In the genomic region with DNA sequence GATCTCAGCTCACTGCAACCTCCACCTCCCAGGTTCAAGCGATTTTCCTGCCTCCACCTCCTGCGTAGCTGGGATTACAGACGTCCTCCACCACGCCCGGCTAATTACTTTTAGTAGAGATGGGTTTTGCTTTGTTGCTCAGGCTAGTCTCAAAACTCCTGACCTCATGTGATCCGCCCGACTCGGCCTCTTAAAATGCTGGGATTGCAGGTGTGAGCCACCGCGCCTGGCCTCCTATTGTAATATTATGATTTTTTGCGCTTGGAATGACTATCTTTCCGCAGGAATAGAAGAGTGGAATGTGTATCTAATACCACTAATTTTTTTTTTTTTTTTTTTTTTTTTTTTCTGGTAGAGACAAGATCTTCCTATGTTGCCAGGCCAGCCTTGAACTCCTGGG, we compare ENCODE assay signal across 8 cellular contexts. TPM values are rescaled to one million over a fixed set of nuclear protein-coding genes. Genes with fewer than 3 reads are reported as not detected.
A peak's percentile ranks its signal among the peaks of the same experiment; 100 is the strongest.
DNase-seq lines count a peak whose midpoint lies in the region; ATAC-seq and TF ChIP-seq lines count a peak whose summit lies in the region.

No MANE protein-coding gene starts in this region.

- TF ChIP-seq EP300 in ovary (IDR thresholded peaks at IDR 0.05), result no peak

- no peak for ATAC-seq in HG03460 (IDR thresholded peaks at IDR 0.05; ENCODE audit: unreplicated experiment)

- H3K9ac ChIP-seq in OCI-LY3 (ENCODE audit: low read length), result no peak overlapping the region

- peak overlapping the region; percentile 90 for H3K27ac ChIP-seq in CD8-positive, alpha-beta memory T cell (ENCODE audit: low read depth, low read length)
- no peak overlapping the region for H3K27ac ChIP-seq in OCI-LY3 (ENCODE audit: low read length)
- no peak overlapping the region for H3K27ac ChIP-seq in ovary

- no peaks in the 10 kb centered on the region for H3K27me3 ChIP-seq in CD8-positive, alpha-beta memory T cell (ENCODE audit: insufficient read depth, low read length, poor library complexity, severe bottlenecking)
- H3K27me3 ChIP-seq in OCI-LY3 (ENCODE audit: low read depth, low read length) (no peaks in the 10 kb centered on the region), ovary (no peaks in the 10 kb centered on the region)

- H4K20me1 ChIP-seq in OCI-LY3 (ENCODE audit: insufficient read depth, low read length), result peaks cover 12% of the 10 kb centered on the region

- WGBS in ovary, 3 donors, result 85 to 91% (median 86%) methylated on average over 12 of the region's 12 CpGs

- no peaks in the 10 kb centered on the region for H3K9me3 Mint-ChIP-seq in CD8-positive, alpha-beta memory T cell

- peak overlapping the region; percentile 98 for H3K4me2 ChIP-seq in OCI-LY3 (ENCODE audit: low read length)

- peak overlapping the region; percentile 39 to 97 (median 82) for H3K27ac Mint-ChIP-seq in CD8-positive, alpha-beta memory T cell

- no peak overlapping the region for H2AFZ ChIP-seq in OCI-LY3 (ENCODE audit: low read depth, low read length)

- TF ChIP-seq CTCF in OCI-LY3 (IDR thresholded peaks at IDR 0.05; ENCODE audit: low read depth, low read length) (no peak), epithelial cell of esophagus (IDR thresholded peaks at IDR 0.05; ENCODE audit: insufficient read depth, low read depth, low read length, missing control alignments) (no peak), ovary (IDR thresholded peaks at IDR 0.05) (no peak)

- peaks cover 67% of the 10 kb centered on the region for H3K79me2 ChIP-seq in OCI-LY3 (ENCODE audit: low read length)

- H3K4me1 ChIP-seq in CD8-positive, alpha-beta memory T cell (ENCODE audit: insufficient read depth, low read length), result peaks cover 46% of the 10 kb centered on the region
- H3K4me1 ChIP-seq in OCI-LY3 (ENCODE audit: low read length) (peaks cover 12% of the 10 kb centered on the region), ovary (ENCODE audit: insufficient read depth) (peaks cover 3% of the 10 kb centered on the region)

- CTCF ChIA-PET in CD8-positive, alpha-beta memory T cell (lab: Charles Lee), result interaction anchor here (1.0 to 3.8 kb wide), 4 partner anchors 12 to 74 kb away, joined by 5 to 13 read pairs (median 8); a partner anchor contains a TSS

- H3K36me3 ChIP-seq in CD8-positive, alpha-beta memory T cell (ENCODE audit: insufficient read depth, low read length), result no peaks in the 10 kb centered on the region
- peaks cover 4% of the 10 kb centered on the region for H3K36me3 ChIP-seq in OCI-LY3 (replicated peaks; ENCODE audit: low read depth, low read length)
- no peaks in the 10 kb centered on the region for H3K36me3 ChIP-seq in ovary

- H3K4me3 ChIP-seq in CD8-positive, alpha-beta memory T cell (ENCODE audit: low read length), result no peak overlapping the region
- H3K4me3 ChIP-seq in OCI-LY3 (ENCODE audit: low read length) (no peak overlapping the region), epithelial cell of esophagus (ENCODE audit: low read length) (peak overlapping the region; percentile 51), ovary (peak overlapping the region; percentile 97)

- no peak for DNase-seq in CD8-positive, alpha-beta memory T cell
- DNase-seq in epithelial cell of esophagus (ENCODE audit: low read depth) (peak; percentile 63), ovary (no peak), NCI-H345 (lab: John Stamatoyannopoulos, UW) (no peak), NCI-H128 (lab: John Stamatoyannopoulos, UW; ENCODE audit: unreplicated experiment) (no peak), GM19240 (ENCODE audit: insufficient read length, low spot score) (no peak)

- no peaks in the 10 kb centered on the region for H3K9me3 ChIP-seq in CD8-positive, alpha-beta memory T cell (ENCODE audit: low read length)
- no peaks in the 10 kb centered on the region for H3K9me3 ChIP-seq in OCI-LY3 (ENCODE audit: insufficient read depth, low read length)
- no peaks in the 10 kb centered on the region for H3K9me3 ChIP-seq in ovary

- no peaks in the 10 kb centered on the region for H3K27me3 Mint-ChIP-seq in CD8-positive, alpha-beta memory T cell

- H3K36me3 Mint-ChIP-seq in CD8-positive, alpha-beta memory T cell, result peaks cover 0 to 21% (median 2%) of the 10 kb centered on the region in 3 donors

- TF ChIP-seq POLR2A in ovary (IDR thresholded peaks at IDR 0.05), result no peak

- H3K4me1 Mint-ChIP-seq in CD8-positive, alpha-beta memory T cell, result peaks cover 49 to 61% (median 60%) of the 10 kb centered on the region in 3 donors

- peak overlapping the region; percentile 7 to 95 (median 84) for H3K4me3 Mint-ChIP-seq in CD8-positive, alpha-beta memory T cell

- intact Hi-C loops in ovary (cut with DNase I), result loop anchor here in 2 of 4 donors (5.0 kb wide), 1 partner anchor 63 kb away; a partner anchor contains a TSS

- POLR2A ChIA-PET in CD8-positive, alpha-beta memory T cell (lab: Charles Lee), result interaction anchor here (0.9 kb wide), 1 partner anchor 65 kb away, joined by 3 read pairs; no protein-coding TSS in a partner anchor

RNA-seq across cellular contexts. Expression of a gene that starts 1.8 kb away (rescaled TPM):
- total RNA-seq in CD8-positive, alpha-beta memory T cell, result 10 to 100 TPM; 64.5 to 66.9 TPM
- 48.0 TPM for polyA plus RNA-seq in CD8-positive, alpha-beta memory T cell
- total RNA-seq in ovary, result 10 to 100 TPM; 27.1 to 70.6 (median 49.8) TPM
- 10 to 100 TPM; 34.2 to 62.6 TPM for polyA plus RNA-seq in ovary

Comparison
In these comparisons a context has a peak if more than half of its experiments do, and no peak if none do; other contexts are left out.
1. H3K4me3 ChIP-seq: peak in epithelial cell of esophagus (single experiment) and ovary (single experiment); none in CD8-positive, alpha-beta memory T cell (single experiment) and OCI-LY3 (single experiment).